Comparison of ENCODE assay signal across 1 cellular context in the genomic region with DNA sequence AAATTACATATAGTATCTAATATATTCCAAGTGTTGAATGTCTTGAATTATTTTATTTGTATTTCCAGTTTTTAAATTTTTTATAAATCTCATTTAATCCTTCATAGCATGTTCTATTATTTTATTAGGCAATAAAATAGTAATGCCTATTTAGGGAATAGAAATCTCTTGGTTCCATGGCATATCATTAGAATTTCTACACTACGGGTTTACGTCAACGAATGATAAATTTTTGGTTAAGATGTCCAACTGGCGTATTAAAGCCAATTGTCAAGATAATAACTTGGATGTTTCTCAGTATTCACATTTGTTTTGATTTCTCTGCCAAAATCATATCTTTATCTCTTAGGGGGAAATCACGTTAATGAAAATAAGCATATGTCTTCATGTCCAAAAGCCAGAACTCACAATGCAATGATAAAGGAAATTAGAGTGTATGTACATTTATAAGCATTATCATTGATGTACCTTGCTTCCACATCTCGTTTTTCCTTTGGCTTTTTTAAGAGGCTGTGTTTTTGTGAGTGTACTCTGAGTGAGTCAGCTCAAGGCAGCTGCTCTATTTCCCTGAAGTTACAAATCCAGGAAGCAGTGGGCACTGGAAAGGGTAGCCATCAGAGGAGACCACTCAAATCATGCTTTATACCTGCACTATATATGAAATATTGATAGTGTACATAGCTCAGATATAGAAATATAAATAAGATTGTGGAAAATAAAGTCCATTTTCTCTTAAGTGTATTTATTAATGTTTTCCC.
TF ChIP-seq lines count a peak whose summit lies in the region.

No MANE protein-coding gene starts in this region.

TF ChIP-seq in SK-N-SH, 30 proteins besides CTCF, POLR2A, EP300 and RAD21 (continued from another document):
- TF ChIP-seq, protein P1, sequence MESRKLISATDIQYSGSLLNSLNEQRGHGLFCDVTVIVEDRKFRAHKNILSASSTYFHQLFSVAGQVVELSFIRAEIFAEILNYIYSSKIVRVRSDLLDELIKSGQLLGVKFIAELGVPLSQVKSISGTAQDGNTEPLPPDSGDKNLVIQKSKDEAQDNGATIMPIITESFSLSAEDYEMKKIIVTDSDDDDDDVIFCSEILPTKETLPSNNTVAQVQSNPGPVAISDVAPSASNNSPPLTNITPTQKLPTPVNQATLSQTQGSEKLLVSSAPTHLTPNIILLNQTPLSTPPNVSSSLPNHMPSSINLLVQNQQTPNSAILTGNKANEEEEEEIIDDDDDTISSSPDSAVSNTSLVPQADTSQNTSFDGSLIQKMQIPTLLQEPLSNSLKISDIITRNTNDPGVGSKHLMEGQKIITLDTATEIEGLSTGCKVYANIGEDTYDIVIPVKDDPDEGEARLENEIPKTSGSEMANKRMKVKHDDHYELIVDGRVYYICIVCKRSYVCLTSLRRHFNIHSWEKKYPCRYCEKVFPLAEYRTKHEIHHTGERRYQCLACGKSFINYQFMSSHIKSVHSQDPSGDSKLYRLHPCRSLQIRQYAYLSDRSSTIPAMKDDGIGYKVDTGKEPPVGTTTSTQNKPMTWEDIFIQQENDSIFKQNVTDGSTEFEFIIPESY (IDR thresholded peaks at IDR 0.05; ENCODE audit: borderline replicate concordance, low read depth), result no peak
- TF ChIP-seq, protein P2, sequence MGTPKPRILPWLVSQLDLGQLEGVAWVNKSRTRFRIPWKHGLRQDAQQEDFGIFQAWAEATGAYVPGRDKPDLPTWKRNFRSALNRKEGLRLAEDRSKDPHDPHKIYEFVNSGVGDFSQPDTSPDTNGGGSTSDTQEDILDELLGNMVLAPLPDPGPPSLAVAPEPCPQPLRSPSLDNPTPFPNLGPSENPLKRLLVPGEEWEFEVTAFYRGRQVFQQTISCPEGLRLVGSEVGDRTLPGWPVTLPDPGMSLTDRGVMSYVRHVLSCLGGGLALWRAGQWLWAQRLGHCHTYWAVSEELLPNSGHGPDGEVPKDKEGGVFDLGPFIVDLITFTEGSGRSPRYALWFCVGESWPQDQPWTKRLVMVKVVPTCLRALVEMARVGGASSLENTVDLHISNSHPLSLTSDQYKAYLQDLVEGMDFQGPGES (IDR thresholded peaks at IDR 0.05; ENCODE audit: low read depth, low read length), result no peak
- no peak for TF ChIP-seq NRF1 (IDR thresholded peaks at IDR 0.05; ENCODE audit: low read depth, low read length)
TF ChIP-seq in SK-N-SH: peak in this region for 5.
